Comparison of ENCODE assay signal across 22 cellular contexts in genomic region chr1:219269171-219269570, GRCh38.
"Had no signal": no experiment of that assay in that cellular context is flagged by ENCODE, and none has a peak within 500 bp of the region (broad histone marks: within the 10 kb centered on the region; RNA-seq: fewer than 3 reads in every experiment).

No MANE protein-coding gene starts in this region.

- H3K9me3 ChIP-seq: adrenal gland had no signal

- ATAC-seq: activated CD4-positive, CD25-positive, alpha-beta regulatory T cell treated with anti-CD3 and anti-CD28 coated beads, Interleukin-2, amount 50 U/mL, for 24 hours; activated CD8-positive, alpha-beta T cell treated with anti-CD3 and anti-CD28 coated beads, Interleukin-2, amount 10 ng/mL, durations not matched to agents 7 days and 5 days; Panc1; Right ventricle myocardium inferior had no signal

- H3K27me3 Mint-ChIP-seq: activated naive CD8-positive, alpha-beta T cell treated with anti-CD3 and anti-CD28 coated beads, Interleukin-2, amount 10 ng/mL, durations not matched to agents 7 days and 5 days had no signal

- DNase-seq: activated CD4-positive, alpha-beta T cell treated with anti-CD3 and anti-CD28 coated beads for 4 hours; activated CD8-positive, alpha-beta memory T cell treated with anti-CD3 and anti-CD28 coated beads, Interleukin-2, amount 50 U/mL, for 48 hours; activated CD8-positive, alpha-beta T cell treated with anti-CD3 and anti-CD28 coated beads, Interleukin-2, amount 10 ng/mL, durations not matched to agents 7 days and 5 days; activated naive CD4-positive, alpha-beta T cell treated with anti-CD3 and anti-CD28 coated beads, Interleukin-2, amount 50 U/mL, for 16 hours; activated naive CD8-positive, alpha-beta T cell treated with anti-CD3 and anti-CD28 coated beads, Interleukin-2, amount 10 ng/mL, durations not matched to agents 7 days and 5 days; activated T-cell treated with anti-CD3 and anti-CD28 coated beads, Interleukin-2, amount 50 U/mL, for 1 hour; adrenal gland; anterior cingulate cortex; brain microvascular endothelial cell; cerebellar nuclear complex; NCI-H187 treated with DMSO at 0.1 percent for 48 hours; NCI-H2081 treated with DMSO at 0.1 percent for 48 hours; NCI-H2171; NCI-H2227 treated with DMSO at 0.1 percent for 48 hours; NCI-H446 treated with DMSO at 0.1 percent for 48 hours; NCI-H524 treated with DMSO at 0.1 percent for 48 hours; NCI-H748 treated with DMSO at 0.1 percent for 48 hours; RPMI8226 had no signal

- H3K27me3 ChIP-seq: adrenal gland, brain microvascular endothelial cell had no signal

- H3K4me1 Mint-ChIP-seq: activated naive CD8-positive, alpha-beta T cell treated with anti-CD3 and anti-CD28 coated beads, Interleukin-2, amount 10 ng/mL, durations not matched to agents 7 days and 5 days had no signal

- H3K27ac ChIP-seq: adrenal gland, brain microvascular endothelial cell, SK-N-MC had no signal

- H3K4me3 Mint-ChIP-seq: activated CD8-positive, alpha-beta T cell treated with anti-CD3 and anti-CD28 coated beads, Interleukin-2, amount 10 ng/mL, durations not matched to agents 7 days and 5 days; activated naive CD8-positive, alpha-beta T cell treated with anti-CD3 and anti-CD28 coated beads, Interleukin-2, amount 10 ng/mL, durations not matched to agents 7 days and 5 days had no signal

- H3K27ac Mint-ChIP-seq: activated CD8-positive, alpha-beta T cell treated with anti-CD3 and anti-CD28 coated beads, Interleukin-2, amount 10 ng/mL, durations not matched to agents 7 days and 5 days; activated naive CD8-positive, alpha-beta T cell treated with anti-CD3 and anti-CD28 coated beads, Interleukin-2, amount 10 ng/mL, durations not matched to agents 7 days and 5 days had no signal

- H3K36me3 ChIP-seq: adrenal gland, brain microvascular endothelial cell had no signal

- H3K4me3 ChIP-seq: adrenal gland, SK-N-MC had no signal
